Comparison of ENCODE assay signal across 8 cellular contexts in genomic region chr14:89618309-89618708, GRCh38.
DNase-seq lines count a peak whose midpoint lies in the region; ATAC-seq, FAIRE-seq and TF ChIP-seq lines count a peak whose summit lies in the region.

No MANE protein-coding gene starts in this region.

- no peak for TF ChIP-seq POLR2A in HepG2 (IDR thresholded peaks at IDR 0.05; ENCODE audit: insufficient read depth in 1 of 2, low read depth in 2 of 2, low read length in 2 of 2)

- TF ChIP-seq CTCF in DND-41 (IDR thresholded peaks at IDR 0.05; ENCODE audit: borderline replicate concordance, extremely low read depth, low read length, poor library complexity, severe bottlenecking): no peak
- no peak for TF ChIP-seq CTCF in Loucy (conservative IDR thresholded peaks at IDR 0.05; ENCODE audit: low read length)
- no peak for TF ChIP-seq CTCF in HepG2 (CRISPR knock-in tag; IDR thresholded peaks at IDR 0.05)

- intact Hi-C loops in HepG2 (cut with micrococcal nuclease; ENCODE audit: unreplicated experiment): loop anchor here (5.0 to 10.0 kb wide), 3 partner anchors 156 to 296 kb away; partner anchors contain the start of gene FOXN3

- BruUV-seq in HepG2 (replicated peaks; lab: Mats Ljungman, UMichigan): no TSS peak

- WGBS in HepG2 (ENCODE audit: low lambda C conversion rate): under 1% methylated on average over 7 of the region's 7 CpGs

- in situ Hi-C loops in HepG2 (cut with HindIII; ENCODE audit: extremely low pct_ligation_motif_present, low pct_unique_long_range_greater_than_20kb): no loop called here

- H3K9me2 ChIP-seq in Loucy (replicated peaks; ENCODE audit: low read depth, low read length): no peaks in the 10 kb centered on the region

- H3K4me3 ChIP-seq in DND-41 (ENCODE audit: low read depth in 1 of 2, low read length in 2 of 2) (peak overlapping the region; percentile 54 to 66), Loucy (ENCODE audit: low read length, poor library complexity, severe bottlenecking) (peak overlapping the region; percentile 77), HepG2 (replicated peaks in 1 of 3; ENCODE audit: insufficient read depth in 1 of 3, low read depth in 2 of 3, low read length in 3 of 3) (peak overlapping the region; percentile 79 to 92 (median 80))

- ATAC-seq in DND-41 (ENCODE audit: insufficient read depth, low read depth): 0 out of 3 replicates have a peak, but pooled peaks have one; percentile 8
- peak; percentile 8; the same call in 1 of the 3 replicates for ATAC-seq in HepG2
- no peak for ATAC-seq in HG02571 (IDR thresholded peaks at IDR 0.05; ENCODE audit: unreplicated experiment)

- H3K4me1 ChIP-seq in DND-41 (ENCODE audit: insufficient read depth, low read length): peaks cover 53% of the 10 kb centered on the region
- H3K4me1 ChIP-seq in Loucy (ENCODE audit: insufficient read depth, low read length, poor library complexity, severe bottlenecking): peaks cover 76% of the 10 kb centered on the region
- H3K4me1 ChIP-seq in HepG2 (ENCODE audit: insufficient read depth, low read length): peaks cover 75% of the 10 kb centered on the region

- TF ChIP-seq RAD21 in HepG2 (CRISPR knock-in tag; IDR thresholded peaks at IDR 0.05): no peak

- H3K27me3 ChIP-seq in DND-41 (ENCODE audit: insufficient read depth, low read length, poor library complexity) (no peaks in the 10 kb centered on the region), Loucy (ENCODE audit: insufficient read depth, low read length, poor library complexity, severe bottlenecking) (no peaks in the 10 kb centered on the region), HepG2 (ENCODE audit: control insufficient read depth in 1 of 2, insufficient read depth in 2 of 2, low read length in 2 of 2) (no peaks in the 10 kb centered on the region; a peak in 1 of 5 replicates)

- DNase-seq in DND-41 (no peak), HepG2 (ENCODE audit: low spot score) (peak; percentile 12), germinal center (ENCODE audit: low spot score) (no peak)
- peak; percentile 17 for DNase-seq in central memory CD4-positive, alpha-beta T cell
- no peak for DNase-seq in stimulated activated CD4-positive, alpha-beta T cell treated with anti-CD3 and anti-CD28 coated beads, Interleukin-2, amount 100 ng/mL, for 48 hours

- H3F3A ChIP-seq in Loucy (ENCODE audit: low read depth): no peaks in the 10 kb centered on the region; the same call in 1 of the 2 replicates

- no peaks in the 10 kb centered on the region for H4K20me1 ChIP-seq in DND-41 (ENCODE audit: insufficient read depth, low read length)
- no peaks in the 10 kb centered on the region for H4K20me1 ChIP-seq in Loucy (ENCODE audit: insufficient read depth, low read length, poor library complexity, severe bottlenecking)
- H4K20me1 ChIP-seq in HepG2 (ENCODE audit: insufficient read depth, low read length): 0 out of 2 replicates have a peak, but pooled peaks cover 5% of the 10 kb centered on the region

- POLR2A ChIA-PET in HepG2 (lab: Yijun Ruan, JAX): interaction anchor here (1.2 to 2.0 kb wide), 2 partner anchors 23 to 125 kb away, joined by 4 to 6 read pairs; no protein-coding TSS in a partner anchor

- H2AFZ ChIP-seq in DND-41 (ENCODE audit: low read depth, low read length): peak overlapping the region; percentile 99
- peak overlapping the region; percentile 48; the same call in 1 of the 2 replicates for H2AFZ ChIP-seq in Loucy (ENCODE audit: low read length)
- H2AFZ ChIP-seq in HepG2 (ENCODE audit: low read length): peak overlapping the region; percentile 74

- H3K4me2 ChIP-seq in DND-41 (ENCODE audit: insufficient read depth, low read length) (peak overlapping the region; percentile 97), Loucy (ENCODE audit: low read depth, low read length, poor library complexity, severe bottlenecking) (peak overlapping the region; percentile 89), HepG2 (ENCODE audit: low read depth, low read length) (peak overlapping the region; percentile 89)

- no peak for FAIRE-seq in HepG2 (lab: Jason Lieb, UNC)

- H3K27ac ChIP-seq in DND-41 (ENCODE audit: low read length) (peak overlapping the region; percentile 73), HepG2 (ENCODE audit: extremely low read length, insufficient read depth, low read length) (peak overlapping the region; percentile 65), temporal lobe (ENCODE audit: low read depth, low read length) (peak overlapping the region; percentile 52)

- H3K9ac ChIP-seq in DND-41 (ENCODE audit: low read depth, low read length) (peak overlapping the region; percentile 65), Loucy (ENCODE audit: low read depth, low read length, poor library complexity, severe bottlenecking) (peak overlapping the region; percentile 81), HepG2 (ENCODE audit: insufficient read depth, low read depth, low read length) (peak overlapping the region; percentile 77)

- no peaks in the 10 kb centered on the region for H3K36me3 ChIP-seq in DND-41 (ENCODE audit: insufficient read depth, low read length)
- H3K36me3 ChIP-seq in Loucy (ENCODE audit: insufficient read depth, low read length): no peaks in the 10 kb centered on the region
- no peaks in the 10 kb centered on the region for H3K36me3 ChIP-seq in HepG2 (replicated peaks in 1 of 2; ENCODE audit: control insufficient read depth in 1 of 2, insufficient read depth in 2 of 2, low read length in 2 of 2)

- CTCF ChIA-PET in HepG2 (lab: Yijun Ruan, JAX; ENCODE audit: low intra/inter-chr PET ratio, low total read pairs): no interaction called here

- H3K79me2 ChIP-seq in DND-41 (ENCODE audit: insufficient read depth, low read length) (peaks cover 52% of the 10 kb centered on the region), Loucy (ENCODE audit: insufficient read depth, low read length) (peaks cover 58% of the 10 kb centered on the region), HepG2 (ENCODE audit: insufficient read depth, low read length) (peaks cover 47% of the 10 kb centered on the region)

- TF ChIP-seq EP300 in HepG2 (IDR thresholded peaks at IDR 0.05; ENCODE audit: low read depth in 2 of 2, low read length in 2 of 2): 0 out of 4 replicates have a peak, but pooled peaks of 1 of the 2 experiments have one; percentile 8
- no peak for TF ChIP-seq EP300 in HepG2 (CRISPR knock-in tag; IDR thresholded peaks at IDR 0.05; ENCODE audit: borderline replicate concordance)

- no peaks in the 10 kb centered on the region for H3K9me3 ChIP-seq in DND-41 (ENCODE audit: insufficient read depth, low read length, severe bottlenecking)
- H3K9me3 ChIP-seq in Loucy (ENCODE audit: insufficient read depth, low read depth, low read length): no peaks in the 10 kb centered on the region
- H3K9me3 ChIP-seq in HepG2 (ENCODE audit: low read length): no peaks in the 10 kb centered on the region

TF ChIP-seq in HepG2, 621 proteins besides CTCF, POLR2A, EP300 and RAD21 (continues in another document):
- TF ChIP-seq ZBTB10 (CRISPR knock-in tag; IDR thresholded peaks at IDR 0.05; ENCODE audit: borderline replicate concordance): no peak
- TF ChIP-seq CREM (IDR thresholded peaks at IDR 0.05): peak; percentile 28; the same call in 1 of the 2 replicates
- no peak for TF ChIP-seq CREM (CRISPR knock-in tag; IDR thresholded peaks at IDR 0.05)
- peak; percentile 14; the same call in 1 of the 2 replicates for TF ChIP-seq HNF4G (IDR thresholded peaks at IDR 0.05; ENCODE audit: borderline replicate concordance, low read depth, low read length)
- no peak for TF ChIP-seq HNF4G (CRISPR knock-in tag; IDR thresholded peaks at IDR 0.05; ENCODE audit: borderline replicate concordance, low read depth)
- TF ChIP-seq DNMT1 (CRISPR knock-in tag; IDR thresholded peaks at IDR 0.05): no peak
- 0 out of 2 replicates have a peak, but pooled peaks have one; percentile 11 for TF ChIP-seq DMAP1 (CRISPR knock-in tag; IDR thresholded peaks at IDR 0.05)
- TF ChIP-seq FOXP4 (CRISPR knock-in tag; IDR thresholded peaks at IDR 0.05): peak; percentile 25; the same call in 1 of the 2 replicates
- TF ChIP-seq SAP130 (CRISPR knock-in tag; IDR thresholded peaks at IDR 0.05; ENCODE audit: low read depth): peak; percentile 7; the same call in 1 of the 2 replicates
- 0 out of 2 replicates have a peak, but pooled peaks have one; percentile 25 for TF ChIP-seq NKX3-1 (CRISPR knock-in tag; IDR thresholded peaks at IDR 0.05)
- TF ChIP-seq CEBPB (IDR thresholded peaks at IDR 0.05; ENCODE audit: borderline replicate concordance, low read depth, low read length): peak; percentile 56; the same call in 1 of the 2 replicates

Comparison
In these comparisons a context has a peak if more than half of its experiments do, and no peak if none do; other contexts are left out.
1. DNase-seq: peak in central memory CD4-positive, alpha-beta T cell (single experiment) and HepG2 (single experiment); none in DND-41 (single experiment), germinal center (single experiment) and stimulated activated CD4-positive, alpha-beta T cell treated with anti-CD3 and anti-CD28 coated beads, Interleukin-2, amount 100 ng/mL, for 48 hours (0 of 2).
2. H2AFZ ChIP-seq: peak in every context shown above with its lines; median percentile 99 in DND-41; 74 in HepG2; 48 in Loucy.
3. Peak in every context shown above with its lines, with median percentiles within 50 percentile points of each other: H3K27ac ChIP-seq, H3K4me2 ChIP-seq, H3K4me3 ChIP-seq and H3K9ac ChIP-seq.